3 cellular contexts compared by ENCODE assay signal in the genomic region with DNA sequence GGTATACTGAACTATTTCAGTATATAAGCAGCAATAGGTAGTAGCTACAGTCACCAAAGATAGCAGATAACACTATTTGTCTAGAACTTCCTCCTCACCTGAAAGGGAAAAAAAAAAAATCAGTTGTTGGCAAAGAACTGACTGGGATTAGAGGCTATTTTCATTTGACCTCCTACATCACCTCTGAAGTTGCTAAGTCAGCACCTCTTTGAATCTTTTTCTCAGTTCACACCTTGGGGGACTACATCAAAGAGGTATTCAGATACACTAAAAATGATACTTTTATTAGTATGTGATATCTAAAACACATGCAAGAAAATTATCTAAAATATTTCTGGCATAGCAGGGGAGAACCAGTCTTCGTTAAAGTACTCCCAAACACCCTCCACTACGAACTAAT.
TF ChIP-seq lines count a peak whose summit lies in the region.

No MANE protein-coding gene starts in this region.

TF ChIP-seq in IMR-90, 13 proteins besides CTCF, POLR2A, EP300 and RAD21:
- TF ChIP-seq MXI1 (IDR thresholded peaks at IDR 0.05; ENCODE audit: borderline replicate concordance, low read depth, low read length) (no peak), RCOR1 (IDR thresholded peaks at IDR 0.05; ENCODE audit: insufficient replicate concordance, low read length) (no peak), USF2 (IDR thresholded peaks at IDR 0.05; ENCODE audit: low read depth, low read length) (no peak), MAFK (IDR thresholded peaks at IDR 0.05; ENCODE audit: low read depth, low read length) (peak; percentile 23; the same call in 1 of the 2 replicates), SMC3 (IDR thresholded peaks at IDR 0.05; ENCODE audit: low read depth, low read length) (no peak)
- TF ChIP-seq, protein P1, sequence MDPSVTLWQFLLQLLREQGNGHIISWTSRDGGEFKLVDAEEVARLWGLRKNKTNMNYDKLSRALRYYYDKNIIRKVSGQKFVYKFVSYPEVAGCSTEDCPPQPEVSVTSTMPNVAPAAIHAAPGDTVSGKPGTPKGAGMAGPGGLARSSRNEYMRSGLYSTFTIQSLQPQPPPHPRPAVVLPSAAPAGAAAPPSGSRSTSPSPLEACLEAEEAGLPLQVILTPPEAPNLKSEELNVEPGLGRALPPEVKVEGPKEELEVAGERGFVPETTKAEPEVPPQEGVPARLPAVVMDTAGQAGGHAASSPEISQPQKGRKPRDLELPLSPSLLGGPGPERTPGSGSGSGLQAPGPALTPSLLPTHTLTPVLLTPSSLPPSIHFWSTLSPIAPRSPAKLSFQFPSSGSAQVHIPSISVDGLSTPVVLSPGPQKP (IDR thresholded peaks at IDR 0.05; ENCODE audit: borderline replicate concordance, low read depth, low read length), result no peak

TF ChIP-seq in K562, 482 proteins besides CTCF, POLR2A, EP300 and RAD21:
- TF ChIP-seq SMARCA4 (IDR thresholded peaks at IDR 0.05) (no peak), ARID2 (IDR thresholded peaks at IDR 0.05) (no peak), HIVEP1 (CRISPR knock-in tag; IDR thresholded peaks at IDR 0.05) (no peak), C11orf30 (IDR thresholded peaks at IDR 0.05; ENCODE audit: low read depth) (peak; percentile 34), ESRRB (CRISPR knock-in tag; IDR thresholded peaks at IDR 0.05; ENCODE audit: borderline replicate concordance) (no peak), NELFE (IDR thresholded peaks at IDR 0.05; ENCODE audit: insufficient read depth, insufficient read length) (no peak), ZNF316 (IDR thresholded peaks at IDR 0.05) (peak; percentile 53; the same call in 1 of the 2 replicates), LCOR (CRISPR knock-in tag; IDR thresholded peaks at IDR 0.05) (no peak), POLR2AphosphoS5 (IDR thresholded peaks at IDR 0.05; ENCODE audit: control insufficient read depth, insufficient read depth, low read depth, low read length) (no peak)
- TF ChIP-seq, protein P2, sequence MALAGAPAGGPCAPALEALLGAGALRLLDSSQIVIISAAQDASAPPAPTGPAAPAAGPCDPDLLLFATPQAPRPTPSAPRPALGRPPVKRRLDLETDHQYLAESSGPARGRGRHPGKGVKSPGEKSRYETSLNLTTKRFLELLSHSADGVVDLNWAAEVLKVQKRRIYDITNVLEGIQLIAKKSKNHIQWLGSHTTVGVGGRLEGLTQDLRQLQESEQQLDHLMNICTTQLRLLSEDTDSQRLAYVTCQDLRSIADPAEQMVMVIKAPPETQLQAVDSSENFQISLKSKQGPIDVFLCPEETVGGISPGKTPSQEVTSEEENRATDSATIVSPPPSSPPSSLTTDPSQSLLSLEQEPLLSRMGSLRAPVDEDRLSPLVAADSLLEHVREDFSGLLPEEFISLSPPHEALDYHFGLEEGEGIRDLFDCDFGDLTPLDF (CRISPR knock-in tag; IDR thresholded peaks at IDR 0.05), result no peak

TF ChIP-seq in SK-N-SH treated with all-trans-retinoic acid at 6 μM for 48 hours, 23 proteins besides CTCF, POLR2A, EP300 and RAD21:
- TF ChIP-seq ZNF565 (CRISPR knock-in tag; conservative IDR thresholded peaks at IDR 0.05; ENCODE audit: low read depth), result no peak
- no peak for TF ChIP-seq ZC3H10 (CRISPR knock-in tag; IDR thresholded peaks at IDR 0.05)
- TF ChIP-seq CSDC2 (CRISPR knock-in tag; IDR thresholded peaks at IDR 0.05), result no peak
- TF ChIP-seq CSRNP3 (CRISPR knock-in tag; IDR thresholded peaks at IDR 0.05), result no peak
- no peak for TF ChIP-seq RARB (CRISPR knock-in tag; IDR thresholded peaks at IDR 0.05)
- no peak for TF ChIP-seq PATZ1 (CRISPR knock-in tag; IDR thresholded peaks at IDR 0.05; ENCODE audit: borderline replicate concordance)
- TF ChIP-seq TCF4 (CRISPR knock-in tag; IDR thresholded peaks at IDR 0.05; ENCODE audit: borderline replicate concordance), result no peak
- TF ChIP-seq ZNF70 (CRISPR knock-in tag; IDR thresholded peaks at IDR 0.05), result no peak
